1 cellular context compared by ENCODE assay signal in the genomic region with DNA sequence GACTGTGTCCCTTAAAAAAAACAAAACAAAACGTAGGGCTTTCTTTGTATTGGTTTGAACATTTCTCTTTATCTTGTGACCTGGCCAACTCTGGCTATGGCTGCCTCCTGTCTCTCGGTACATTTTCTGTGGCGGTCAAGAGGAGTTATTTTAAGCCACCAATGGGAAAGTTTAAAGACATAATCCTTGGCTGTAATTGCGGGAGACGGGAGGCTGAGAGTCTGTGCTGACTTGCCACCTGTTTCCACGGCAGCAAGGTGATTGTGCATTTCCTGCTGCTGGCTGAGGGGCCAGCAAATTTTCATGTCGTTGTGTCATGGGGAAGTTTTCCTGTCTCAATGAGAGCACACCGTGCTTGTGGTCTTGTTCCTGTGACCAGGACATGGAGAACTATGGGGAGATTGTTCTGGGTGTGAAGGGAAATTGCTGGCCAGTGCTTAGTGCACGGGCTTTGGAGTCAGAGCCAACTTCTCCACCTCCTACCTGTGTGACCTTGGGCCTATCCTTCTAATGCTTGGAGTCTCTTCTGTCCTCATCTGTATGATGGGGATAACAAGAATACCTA.
A peak's percentile ranks its signal among the peaks of the same experiment; 100 is the strongest.
TF ChIP-seq lines count a peak whose summit lies in the region.

No MANE protein-coding gene starts in this region.

TF ChIP-seq in K562, 482 proteins besides CTCF, POLR2A, EP300 and RAD21 (continued from another document and continues in another):
- TF ChIP-seq, protein P1, sequence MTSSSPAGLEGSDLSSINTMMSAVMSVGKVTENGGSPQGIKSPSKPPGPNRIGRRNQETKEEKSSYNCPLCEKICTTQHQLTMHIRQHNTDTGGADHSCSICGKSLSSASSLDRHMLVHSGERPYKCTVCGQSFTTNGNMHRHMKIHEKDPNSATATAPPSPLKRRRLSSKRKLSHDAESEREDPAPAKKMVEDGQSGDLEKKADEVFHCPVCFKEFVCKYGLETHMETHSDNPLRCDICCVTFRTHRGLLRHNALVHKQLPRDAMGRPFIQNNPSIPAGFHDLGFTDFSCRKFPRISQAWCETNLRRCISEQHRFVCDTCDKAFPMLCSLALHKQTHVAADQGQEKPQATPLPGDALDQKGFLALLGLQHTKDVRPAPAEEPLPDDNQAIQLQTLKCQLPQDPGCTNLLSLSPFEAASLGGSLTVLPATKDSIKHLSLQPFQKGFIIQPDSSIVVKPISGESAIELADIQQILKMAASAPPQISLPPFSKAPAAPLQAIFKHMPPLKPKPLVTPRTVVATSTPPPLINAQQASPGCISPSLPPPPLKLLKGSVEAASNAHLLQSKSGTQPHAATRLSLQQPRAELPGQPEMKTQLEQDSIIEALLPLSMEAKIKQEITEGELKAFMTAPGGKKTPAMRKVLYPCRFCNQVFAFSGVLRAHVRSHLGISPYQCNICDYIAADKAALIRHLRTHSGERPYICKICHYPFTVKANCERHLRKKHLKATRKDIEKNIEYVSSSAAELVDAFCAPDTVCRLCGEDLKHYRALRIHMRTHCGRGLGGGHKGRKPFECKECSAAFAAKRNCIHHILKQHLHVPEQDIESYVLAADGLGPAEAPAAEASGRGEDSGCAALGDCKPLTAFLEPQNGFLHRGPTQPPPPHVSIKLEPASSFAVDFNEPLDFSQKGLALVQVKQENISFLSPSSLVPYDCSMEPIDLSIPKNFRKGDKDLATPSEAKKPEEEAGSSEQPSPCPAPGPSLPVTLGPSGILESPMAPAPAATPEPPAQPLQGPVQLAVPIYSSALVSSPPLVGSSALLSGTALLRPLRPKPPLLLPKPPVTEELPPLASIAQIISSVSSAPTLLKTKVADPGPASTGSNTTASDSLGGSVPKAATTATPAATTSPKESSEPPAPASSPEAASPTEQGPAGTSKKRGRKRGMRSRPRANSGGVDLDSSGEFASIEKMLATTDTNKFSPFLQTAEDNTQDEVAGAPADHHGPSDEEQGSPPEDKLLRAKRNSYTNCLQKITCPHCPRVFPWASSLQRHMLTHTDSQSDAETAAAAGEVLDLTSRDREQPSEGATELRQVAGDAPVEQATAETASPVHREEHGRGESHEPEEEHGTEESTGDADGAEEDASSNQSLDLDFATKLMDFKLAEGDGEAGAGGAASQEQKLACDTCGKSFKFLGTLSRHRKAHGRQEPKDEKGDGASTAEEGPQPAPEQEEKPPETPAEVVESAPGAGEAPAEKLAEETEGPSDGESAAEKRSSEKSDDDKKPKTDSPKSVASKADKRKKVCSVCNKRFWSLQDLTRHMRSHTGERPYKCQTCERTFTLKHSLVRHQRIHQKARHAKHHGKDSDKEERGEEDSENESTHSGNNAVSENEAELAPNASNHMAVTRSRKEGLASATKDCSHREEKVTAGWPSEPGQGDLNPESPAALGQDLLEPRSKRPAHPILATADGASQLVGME (CRISPR knock-in tag; IDR thresholded peaks at IDR 0.05): no peak
- TF ChIP-seq SUPT5H (IDR thresholded peaks at IDR 0.05): no peak
- no peak for TF ChIP-seq MYNN (IDR thresholded peaks at IDR 0.05)
- TF ChIP-seq MYNN (CRISPR knock-in tag; IDR thresholded peaks at IDR 0.05): no peak
- no peak for TF ChIP-seq CREBBP (IDR thresholded peaks at IDR 0.05; ENCODE audit: low read depth, low read length)
- no peak for TF ChIP-seq CREM (IDR thresholded peaks at IDR 0.05; ENCODE audit: low read depth)
- no peak for TF ChIP-seq ZNF23 (CRISPR knock-in tag; IDR thresholded peaks at IDR 0.05)
- peak; percentile 88 for TF ChIP-seq ESRRA (IDR thresholded peaks at IDR 0.05; ENCODE audit: borderline replicate concordance, low read depth)
- TF ChIP-seq SMAD3 (CRISPR knock-in tag; conservative IDR thresholded peaks at IDR 0.05): no peak
- no peak for TF ChIP-seq NCOA2 (IDR thresholded peaks at IDR 0.05; ENCODE audit: partially characterized antibody in 2 of 2)
- TF ChIP-seq HNRNPUL1 (IDR thresholded peaks at IDR 0.05; ENCODE audit: low read length): no peak
- no peak for TF ChIP-seq ZNF253 (CRISPR knock-in tag; conservative IDR thresholded peaks at IDR 0.05)
- TF ChIP-seq KLF6 (CRISPR knock-in tag; IDR thresholded peaks at IDR 0.05; ENCODE audit: borderline replicate concordance): 0 out of 2 replicates have a peak, but pooled peaks have one; percentile 39
- TF ChIP-seq MBD2 (IDR thresholded peaks at IDR 0.05; ENCODE audit: borderline replicate concordance, low read depth): no peak
- peak; percentile 14; the same call in 1 of the 2 replicates for TF ChIP-seq ETV1 (tag; conservative IDR thresholded peaks at IDR 0.05; ENCODE audit: low read depth)
- no peak for TF ChIP-seq RB1 (IDR thresholded peaks at IDR 0.05; ENCODE audit: low read depth)
- no peak for TF ChIP-seq ZNF324 (CRISPR knock-in tag; IDR thresholded peaks at IDR 0.05)
- no peak for TF ChIP-seq IFI16 (CRISPR knock-in tag; IDR thresholded peaks at IDR 0.05)
- no peak for TF ChIP-seq SMAD2 (IDR thresholded peaks at IDR 0.05; ENCODE audit: low read depth, low read length)
- TF ChIP-seq ZNF12 (CRISPR knock-in tag; IDR thresholded peaks at IDR 0.05): no peak
- TF ChIP-seq, protein P2, sequence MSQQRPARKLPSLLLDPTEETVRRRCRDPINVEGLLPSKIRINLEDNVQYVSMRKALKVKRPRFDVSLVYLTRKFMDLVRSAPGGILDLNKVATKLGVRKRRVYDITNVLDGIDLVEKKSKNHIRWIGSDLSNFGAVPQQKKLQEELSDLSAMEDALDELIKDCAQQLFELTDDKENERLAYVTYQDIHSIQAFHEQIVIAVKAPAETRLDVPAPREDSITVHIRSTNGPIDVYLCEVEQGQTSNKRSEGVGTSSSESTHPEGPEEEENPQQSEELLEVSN (IDR thresholded peaks at IDR 0.05; ENCODE audit: borderline replicate concordance in 1 of 2, extremely low read depth in 1 of 2, insufficient read depth in 1 of 2, insufficient read length in 1 of 2, low read depth in 1 of 2, low read length in 1 of 2, poor library complexity in 1 of 2, severe bottlenecking in 1 of 2): no peak
- TF ChIP-seq KLF13 (tag; IDR thresholded peaks at IDR 0.05; ENCODE audit: borderline replicate concordance, low read depth): no peak
- TF ChIP-seq RBM14 (IDR thresholded peaks at IDR 0.05; ENCODE audit: borderline replicate concordance, insufficient read depth, low read depth, low read length): no peak
- TF ChIP-seq, protein P3, sequence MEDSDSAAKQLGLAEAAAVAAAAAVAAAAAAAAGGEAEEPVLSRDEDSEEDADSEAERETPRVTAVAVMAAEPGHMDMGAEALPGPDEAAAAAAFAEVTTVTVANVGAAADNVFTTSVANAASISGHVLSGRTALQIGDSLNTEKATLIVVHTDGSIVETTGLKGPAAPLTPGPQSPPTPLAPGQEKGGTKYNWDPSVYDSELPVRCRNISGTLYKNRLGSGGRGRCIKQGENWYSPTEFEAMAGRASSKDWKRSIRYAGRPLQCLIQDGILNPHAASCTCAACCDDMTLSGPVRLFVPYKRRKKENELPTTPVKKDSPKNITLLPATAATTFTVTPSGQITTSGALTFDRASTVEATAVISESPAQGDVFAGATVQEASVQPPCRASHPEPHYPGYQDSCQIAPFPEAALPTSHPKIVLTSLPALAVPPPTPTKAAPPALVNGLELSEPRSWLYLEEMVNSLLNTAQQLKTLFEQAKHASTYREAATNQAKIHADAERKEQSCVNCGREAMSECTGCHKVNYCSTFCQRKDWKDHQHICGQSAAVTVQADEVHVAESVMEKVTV (CRISPR knock-in tag; IDR thresholded peaks at IDR 0.05): no peak
- TF ChIP-seq ZNF274 (IDR thresholded peaks at IDR 0.05; ENCODE audit: borderline replicate concordance, low read depth, low read length): no peak
- no peak for TF ChIP-seq ZNF717 (CRISPR knock-in tag; IDR thresholded peaks at IDR 0.05)
- TF ChIP-seq KDM2B (CRISPR knock-in tag; IDR thresholded peaks at IDR 0.05): no peak
- no peak for TF ChIP-seq FOXJ2 (tag; IDR thresholded peaks at IDR 0.05)
- TF ChIP-seq COPS2 (conservative IDR thresholded peaks at IDR 0.05): no peak
- no peak for TF ChIP-seq HNRNPK (IDR thresholded peaks at IDR 0.05; ENCODE audit: low read depth, low read length, poor library complexity, severe bottlenecking)
- TF ChIP-seq, protein P4, sequence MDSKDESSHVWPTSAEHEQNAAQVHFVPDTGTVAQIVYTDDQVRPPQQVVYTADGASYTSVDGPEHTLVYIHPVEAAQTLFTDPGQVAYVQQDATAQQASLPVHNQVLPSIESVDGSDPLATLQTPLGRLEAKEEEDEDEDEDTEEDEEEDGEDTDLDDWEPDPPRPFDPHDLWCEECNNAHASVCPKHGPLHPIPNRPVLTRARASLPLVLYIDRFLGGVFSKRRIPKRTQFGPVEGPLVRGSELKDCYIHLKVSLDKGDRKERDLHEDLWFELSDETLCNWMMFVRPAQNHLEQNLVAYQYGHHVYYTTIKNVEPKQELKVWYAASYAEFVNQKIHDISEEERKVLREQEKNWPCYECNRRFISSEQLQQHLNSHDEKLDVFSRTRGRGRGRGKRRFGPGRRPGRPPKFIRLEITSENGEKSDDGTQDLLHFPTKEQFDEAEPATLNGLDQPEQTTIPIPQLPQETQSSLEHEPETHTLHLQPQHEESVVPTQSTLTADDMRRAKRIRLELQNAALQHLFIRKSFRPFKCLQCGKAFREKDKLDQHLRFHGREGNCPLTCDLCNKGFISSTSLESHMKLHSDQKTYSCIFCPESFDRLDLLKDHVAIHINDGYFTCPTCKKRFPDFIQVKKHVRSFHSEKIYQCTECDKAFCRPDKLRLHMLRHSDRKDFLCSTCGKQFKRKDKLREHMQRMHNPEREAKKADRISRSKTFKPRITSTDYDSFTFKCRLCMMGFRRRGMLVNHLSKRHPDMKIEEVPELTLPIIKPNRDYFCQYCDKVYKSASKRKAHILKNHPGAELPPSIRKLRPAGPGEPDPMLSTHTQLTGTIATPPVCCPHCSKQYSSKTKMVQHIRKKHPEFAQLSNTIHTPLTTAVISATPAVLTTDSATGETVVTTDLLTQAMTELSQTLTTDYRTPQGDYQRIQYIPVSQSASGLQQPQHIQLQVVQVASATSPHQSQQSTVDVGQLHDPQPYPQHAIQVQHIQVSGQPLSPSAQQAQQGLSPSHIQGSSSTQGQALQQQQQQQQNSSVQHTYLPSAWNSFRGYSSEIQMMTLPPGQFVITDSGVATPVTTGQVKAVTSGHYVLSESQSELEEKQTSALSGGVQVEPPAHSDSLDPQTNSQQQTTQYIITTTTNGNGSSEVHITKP (IDR thresholded peaks at IDR 0.05; ENCODE audit: partially characterized antibody): no peak
- no peak; the same call in 1 of the 2 replicates for TF ChIP-seq PHF8 (IDR thresholded peaks at IDR 0.05; ENCODE audit: borderline replicate concordance, low read length)
- peak; percentile 41; the same call in 1 of the 2 replicates for TF ChIP-seq MAFK (IDR thresholded peaks at IDR 0.05; ENCODE audit: low read length)
- TF ChIP-seq C11orf30 (IDR thresholded peaks at IDR 0.05; ENCODE audit: low read depth): peak; percentile 76
- no peak for TF ChIP-seq TCF7 (IDR thresholded peaks at IDR 0.05; ENCODE audit: borderline replicate concordance)
- TF ChIP-seq, protein P5, sequence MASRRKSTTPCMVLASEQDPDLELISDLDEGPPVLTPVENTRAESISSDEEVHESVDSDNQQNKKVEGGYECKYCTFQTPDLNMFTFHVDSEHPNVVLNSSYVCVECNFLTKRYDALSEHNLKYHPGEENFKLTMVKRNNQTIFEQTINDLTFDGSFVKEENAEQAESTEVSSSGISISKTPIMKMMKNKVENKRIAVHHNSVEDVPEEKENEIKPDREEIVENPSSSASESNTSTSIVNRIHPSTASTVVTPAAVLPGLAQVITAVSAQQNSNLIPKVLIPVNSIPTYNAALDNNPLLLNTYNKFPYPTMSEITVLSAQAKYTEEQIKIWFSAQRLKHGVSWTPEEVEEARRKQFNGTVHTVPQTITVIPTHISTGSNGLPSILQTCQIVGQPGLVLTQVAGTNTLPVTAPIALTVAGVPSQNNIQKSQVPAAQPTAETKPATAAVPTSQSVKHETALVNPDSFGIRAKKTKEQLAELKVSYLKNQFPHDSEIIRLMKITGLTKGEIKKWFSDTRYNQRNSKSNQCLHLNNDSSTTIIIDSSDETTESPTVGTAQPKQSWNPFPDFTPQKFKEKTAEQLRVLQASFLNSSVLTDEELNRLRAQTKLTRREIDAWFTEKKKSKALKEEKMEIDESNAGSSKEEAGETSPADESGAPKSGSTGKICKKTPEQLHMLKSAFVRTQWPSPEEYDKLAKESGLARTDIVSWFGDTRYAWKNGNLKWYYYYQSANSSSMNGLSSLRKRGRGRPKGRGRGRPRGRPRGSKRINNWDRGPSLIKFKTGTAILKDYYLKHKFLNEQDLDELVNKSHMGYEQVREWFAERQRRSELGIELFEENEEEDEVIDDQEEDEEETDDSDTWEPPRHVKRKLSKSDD (conservative IDR thresholded peaks at IDR 0.05; ENCODE audit: low read length): no peak
